18 cellular contexts compared by ENCODE assay signal in genomic region chr6:46236752-46237151, GRCh38.
DNase-seq lines count a peak whose midpoint lies in the region; ATAC-seq and TF ChIP-seq lines count a peak whose summit lies in the region.
"Had no signal": no experiment of that assay in that cellular context is flagged by ENCODE, and none has a peak within 500 bp of the region (broad histone marks: within the 10 kb centered on the region; RNA-seq: fewer than 3 reads in every experiment).

No MANE protein-coding gene starts in this region.

- H3K4me1 ChIP-seq in right cardiac atrium (ENCODE audit: control insufficient read depth, insufficient read depth, low read length) (peaks cover 7% of the 10 kb centered on the region), left ventricle myocardium inferior (peaks cover 86% of the 10 kb centered on the region), psoas muscle (peaks cover 29% of the 10 kb centered on the region), testis (peaks cover 11% of the 10 kb centered on the region)
- H3K4me1 ChIP-seq: Caco-2 had no signal

- H3K27me3 ChIP-seq in right cardiac atrium (ENCODE audit: control insufficient read depth, insufficient read depth) = no peaks in the 10 kb centered on the region
- H3K27me3 ChIP-seq in left ventricle myocardium inferior (ENCODE audit: low read depth) = no peaks in the 10 kb centered on the region
- H3K27me3 ChIP-seq in psoas muscle (ENCODE audit: insufficient read depth in 3 of 3, low read length in 2 of 3) = no peaks in the 10 kb centered on the region
- H3K27me3 ChIP-seq in testis = no peaks in the 10 kb centered on the region
- H3K27me3 ChIP-seq: BLaER1 had no signal

- no peak overlapping the region for H3K27ac ChIP-seq in right cardiac atrium (ENCODE audit: low read length)
- H3K27ac ChIP-seq in left ventricle myocardium inferior (replicated peaks) = peak overlapping the region; percentile 80
- no peak overlapping the region for H3K27ac ChIP-seq in psoas muscle
- peak overlapping the region; percentile 4 to 78 for H3K27ac ChIP-seq in testis
- H3K27ac ChIP-seq: 22Rv1, BLaER1, C4-2B had no signal

- H3K4me3 ChIP-seq in right cardiac atrium (ENCODE audit: low read length) (no peak overlapping the region), left ventricle myocardium inferior (no peak overlapping the region), psoas muscle (no peak overlapping the region), testis (no peak overlapping the region)
- H3K4me3 ChIP-seq: BLaER1 had no signal

- no peaks in the 10 kb centered on the region for H3K9me3 ChIP-seq in right cardiac atrium (ENCODE audit: control insufficient read depth, low read length)
- no peaks in the 10 kb centered on the region for H3K9me3 ChIP-seq in left ventricle myocardium inferior (replicated peaks)
- H3K9me3 ChIP-seq in psoas muscle = no peaks in the 10 kb centered on the region
- H3K9me3 ChIP-seq in testis = no peaks in the 10 kb centered on the region
- H3K9me3 ChIP-seq: Caco-2 had no signal

- intact Hi-C loops in Right ventricle myocardium superior (cut with DNase I) (loop anchor here (5.0 kb wide), 1 partner anchor 166 kb away; no protein-coding TSS in a partner anchor), right cardiac atrium (cut with DNase I) (no loop called here), left ventricle myocardium inferior (cut with micrococcal nuclease) (no loop called here), cardiac septum (cut with DNase I) (no loop called here), psoas muscle (cut with DNase I) (no loop called here), testis (cut with DNase I; ENCODE audit: low total_unique reads) (no loop called here)

- TF ChIP-seq POLR2A in testis (IDR thresholded peaks at IDR 0.05) = no peak

- ATAC-seq in Right ventricle myocardium superior (ENCODE audit: poor library complexity) (peak; percentile 48), right cardiac atrium (no peak), psoas muscle (peak in 3 of 4 donors; percentile 55 to 73 (median 68)), HG02938 (IDR thresholded peaks at IDR 0.05; ENCODE audit: unreplicated experiment) (no peak)
- no peak for ATAC-seq in stimulated activated naive CD8-positive, alpha-beta T cell treated with anti-CD3 and anti-CD28 coated beads, Interleukin-15, Interleukin-2, amounts not matched to agents 100 U/mL and 50 U/mL, for 24 hours
- ATAC-seq: CD8-positive, alpha-beta T cell had no signal

- no peak for TF ChIP-seq CTCF in left ventricle myocardium inferior (IDR thresholded peaks at IDR 0.05; ENCODE audit: borderline replicate concordance)
- TF ChIP-seq CTCF in psoas muscle (IDR thresholded peaks at IDR 0.05) = no peak
- TF ChIP-seq CTCF in testis (IDR thresholded peaks at IDR 0.05) = no peak

- no peak for DNase-seq in Right ventricle myocardium superior
- no peak for DNase-seq in right cardiac atrium
- DNase-seq in left ventricle myocardium inferior = no peak
- DNase-seq in cardiac septum (ENCODE audit: low spot score) = no peak
- DNase-seq in psoas muscle = no peak
- DNase-seq in testis = no peak
- DNase-seq in stimulated activated naive CD8-positive, alpha-beta T cell treated with anti-CD3 and anti-CD28 coated beads, Interleukin-15, Interleukin-2, amounts not matched to agents 100 U/mL and 50 U/mL, for 24 hours = no peak
- DNase-seq: Caco-2; CD4-positive, CD25-positive, alpha-beta regulatory T cell; CD8-positive, alpha-beta T cell; DMS153; DND-41; H7; HCEC 1CT had no signal

- 80% methylated on average over 1 of the region's 1 CpG for WGBS in right cardiac atrium
- WGBS in psoas muscle, 3 donors = 49 to 78% (median 57%) methylated on average over 1 of the region's 1 CpG
- 81 to 84% methylated on average over 1 of the region's 1 CpG for WGBS in testis, 2 donors

- H3K36me3 ChIP-seq in left ventricle myocardium inferior (no peaks in the 10 kb centered on the region), psoas muscle (ENCODE audit: insufficient read depth in 1 of 2, low read depth in 1 of 2) (no peaks in the 10 kb centered on the region), testis (ENCODE audit: low read depth, missing control alignments) (no peaks in the 10 kb centered on the region)
- H3K36me3 ChIP-seq: BLaER1 had no signal

Comparison
In these comparisons a context has a peak if more than half of its experiments do, and no peak if none do; other contexts are left out.
1. ATAC-seq: peak in Right ventricle myocardium superior (single experiment) and psoas muscle (3 of 4); none in right cardiac atrium (0 of 2), stimulated activated naive CD8-positive, alpha-beta T cell treated with anti-CD3 and anti-CD28 coated beads, Interleukin-15, Interleukin-2, amounts not matched to agents 100 U/mL and 50 U/mL, for 24 hours (single experiment) and HG02938 (single experiment).
2. H3K27ac ChIP-seq: peak in left ventricle myocardium inferior (single experiment) and testis (2 of 2); none in right cardiac atrium (single experiment) and psoas muscle (single experiment).